In the genomic region with DNA sequence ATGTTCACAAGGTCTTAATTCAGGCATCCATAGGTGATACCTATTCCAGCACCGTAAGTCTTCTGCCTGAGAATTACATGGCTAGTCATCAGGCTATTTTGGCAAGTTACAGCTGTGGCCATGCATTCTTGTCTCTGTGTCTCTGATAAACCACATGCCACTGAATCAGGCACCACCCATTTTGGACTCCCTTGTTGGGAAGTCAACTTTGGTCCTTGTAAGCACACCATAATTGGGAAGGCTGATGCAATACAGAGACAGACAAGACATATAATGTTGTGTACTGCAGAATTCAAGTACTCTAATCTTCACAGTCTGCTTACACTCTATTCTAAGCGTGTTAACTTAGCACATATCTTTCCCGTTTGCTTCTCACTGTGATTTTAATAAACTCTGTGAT, we compare ENCODE assay signal across 15 cellular contexts.
"Had no signal": no experiment of that assay in that cellular context is flagged by ENCODE, and none has a peak within 500 bp of the region (broad histone marks: within the 10 kb centered on the region; RNA-seq: fewer than 3 reads in every experiment).

No MANE protein-coding gene starts in this region.

- FAIRE-seq: islet of Langerhans, small intestine, urothelium cell line had no signal

- H3K9ac ChIP-seq: parathyroid adenoma had no signal

- H3K4me3 ChIP-seq: thyroid gland had no signal

- H3K36me3 ChIP-seq: thyroid gland had no signal

- H3K27ac ChIP-seq: foreskin keratinocyte, parathyroid adenoma, thyroid gland, VCaP had no signal

- H2AFZ ChIP-seq: parathyroid adenoma had no signal

- H3K9me3 ChIP-seq: thyroid gland had no signal

- H3K4me1 ChIP-seq: foreskin keratinocyte, parathyroid adenoma, thyroid gland had no signal

- ATAC-seq: activated CD8-positive, alpha-beta T cell treated with anti-CD3 and anti-CD28 coated beads, Interleukin-2, amount 10 ng/mL, durations not matched to agents 7 days and 5 days; foreskin keratinocyte; left lobe of liver; stimulated activated effector memory CD8-positive, alpha-beta T cell treated with anti-CD3 and anti-CD28 coated beads, Interleukin-12 subunit alpha, Interleukin-12 subunit beta, amount 100 ng/mL, for 72 hours had no signal

- DNase-seq: activated CD8-positive, alpha-beta T cell treated with anti-CD3 and anti-CD28 coated beads, Interleukin-2, amount 10 ng/mL, durations not matched to agents 7 days and 5 days; activated naive CD4-positive, alpha-beta T cell treated with anti-CD3 and anti-CD28 coated beads for 36 hours; cerebellar nuclear complex; dermis blood vessel endothelial cell; foreskin keratinocyte; head of caudate nucleus; retina; small intestine; thyroid gland had no signal

- H3K79me2 ChIP-seq: parathyroid adenoma had no signal

- H3K27me3 ChIP-seq: foreskin keratinocyte, thyroid gland had no signal
